8 cellular contexts compared by ENCODE assay signal in genomic region chr2:171160119-171160629, GRCh38. TPM values are rescaled to one million over a fixed set of nuclear protein-coding genes. Genes with fewer than 3 reads are reported as not detected.
DNase-seq lines count a peak whose midpoint lies in the region; ATAC-seq and TF ChIP-seq lines count a peak whose summit lies in the region.

No MANE protein-coding gene starts in this region.

- H3K4me3 Mint-ChIP-seq in activated naive CD4-positive, alpha-beta T cell treated with anti-CD3 and anti-CD28 coated beads, Interleukin-2, amount 10 ng/mL, durations not matched to agents 7 days and 5 days, result peak overlapping the region; percentile 99

- H3K27ac Mint-ChIP-seq in activated naive CD4-positive, alpha-beta T cell treated with anti-CD3 and anti-CD28 coated beads, Interleukin-2, amount 10 ng/mL, durations not matched to agents 7 days and 5 days, result peak overlapping the region; percentile 98

- intact Hi-C loops in ovary (cut with DNase I) (loop anchor here in 2 of 4 donors (5.0 to 10.0 kb wide), 3 partner anchors 188 to 275 kb away; partner anchors contain the start of genes DCAF17 (in 1 of the 2) and METTL8 (in 1 of the 2)), thyroid gland (cut with DNase I) (loop anchor here (5.0 to 10.0 kb wide), 2 partner anchors 193 to 255 kb away; no protein-coding TSS in a partner anchor)

- TF ChIP-seq CTCF in ovary (IDR thresholded peaks at IDR 0.05) (no peak), thyroid gland (IDR thresholded peaks at IDR 0.05) (no peak)

- H3K36me3 Mint-ChIP-seq in activated naive CD4-positive, alpha-beta T cell treated with anti-CD3 and anti-CD28 coated beads, Interleukin-2, amount 10 ng/mL, durations not matched to agents 7 days and 5 days, result peaks cover 15% of the 10 kb centered on the region

- no peak for TF ChIP-seq POLR2A in ovary (IDR thresholded peaks at IDR 0.05)
- TF ChIP-seq POLR2A in thyroid gland (IDR thresholded peaks at IDR 0.05), result no peak

- peak overlapping the region; percentile 90 to 98 (median 95) for H3K27ac ChIP-seq in BLaER1 treated with 17β-estradiol and CSF1 and Interleukin-3, amounts not matched to agents 10 nM and 100 nM
- H3K27ac ChIP-seq in ovary (peak overlapping the region; percentile 98 to 99), thyroid gland (peak overlapping the region; percentile 86 to 98 (median 96))

- 0% methylated on average over 23 to 49 of the region's 50 CpGs for WGBS in ovary, 3 donors
- WGBS in thyroid gland, 2 donors, result 0% methylated on average over 8 to 28 of the region's 50 CpGs

- CTCF ChIA-PET in activated naive CD4-positive, alpha-beta T cell treated with anti-CD3 and anti-CD28 coated beads, Interleukin-2, amount 10 ng/mL, durations not matched to agents 7 days and 5 days (lab: Charles Lee), result interaction anchor here (1.3 to 3.5 kb wide), 4 partner anchors 159 to 256 kb away, joined by 4 to 37 read pairs (median 16); partner anchors contain the start of gene GORASP2

- no peak for TF ChIP-seq EP300 in ovary (IDR thresholded peaks at IDR 0.05)

- no peaks in the 10 kb centered on the region for H3K27me3 Mint-ChIP-seq in activated naive CD4-positive, alpha-beta T cell treated with anti-CD3 and anti-CD28 coated beads, Interleukin-2, amount 10 ng/mL, durations not matched to agents 7 days and 5 days

- peak; percentile 20 for ATAC-seq in GM19452 (IDR thresholded peaks at IDR 0.05; ENCODE audit: unreplicated experiment)

- DNase-seq in HS-27A (ENCODE audit: low read depth) (peak; percentile 31), RKO (ENCODE audit: low spot score) (peak; percentile 69), glomerular visceral epithelial cell (ENCODE audit: extremely low spot score) (peak; percentile 70), ovary (peak; percentile 66 to 80 (median 74)), thyroid gland (peak; percentile 67 to 72)
- DNase-seq in activated naive CD4-positive, alpha-beta T cell treated with anti-CD3 and anti-CD28 coated beads, Interleukin-2, amount 10 ng/mL, durations not matched to agents 7 days and 5 days, result peak; percentile 77

- H3K4me1 Mint-ChIP-seq in activated naive CD4-positive, alpha-beta T cell treated with anti-CD3 and anti-CD28 coated beads, Interleukin-2, amount 10 ng/mL, durations not matched to agents 7 days and 5 days, result peaks cover 66% of the 10 kb centered on the region

- H4K20me1 ChIP-seq in BLaER1 treated with 17β-estradiol and CSF1 and Interleukin-3, amounts not matched to agents 10 nM and 100 nM, result peaks cover 16 to 46% (median 41%) of the 10 kb centered on the region in 11 experiments; a peak in 21 of 22 replicates

- no peaks in the 10 kb centered on the region for H3K36me3 ChIP-seq in BLaER1 treated with 17β-estradiol and CSF1 and Interleukin-3, amounts not matched to agents 10 nM and 100 nM
- no peaks in the 10 kb centered on the region for H3K36me3 ChIP-seq in ovary
- H3K36me3 ChIP-seq in thyroid gland, result no peaks in the 10 kb centered on the region

- H3K9ac ChIP-seq in BLaER1 treated with 17β-estradiol and CSF1 and Interleukin-3, amounts not matched to agents 10 nM and 100 nM, result peak overlapping the region; percentile 92 to 97 (median 96)

- H3K27me3 ChIP-seq in BLaER1 treated with 17β-estradiol and CSF1 and Interleukin-3, amounts not matched to agents 10 nM and 100 nM, result no peaks in the 10 kb centered on the region
- H3K27me3 ChIP-seq in ovary (no peaks in the 10 kb centered on the region), thyroid gland (no peaks in the 10 kb centered on the region)

- H3K4me2 ChIP-seq in BLaER1 treated with 17β-estradiol and CSF1 and Interleukin-3, amounts not matched to agents 10 nM and 100 nM, result peak overlapping the region; percentile 60 to 95 (median 81); a peak in 18 of 22 replicates

- peak overlapping the region; percentile 74 to 92 (median 86) for H3K4me3 ChIP-seq in BLaER1 treated with 17β-estradiol and CSF1 and Interleukin-3, amounts not matched to agents 10 nM and 100 nM
- H3K4me3 ChIP-seq in ovary (peak overlapping the region; percentile 83), thyroid gland (replicated peaks in 1 of 3) (peak overlapping the region; percentile 37 to 94 (median 66))

- H3K4me1 ChIP-seq in BLaER1 treated with 17β-estradiol and CSF1 and Interleukin-3, amounts not matched to agents 10 nM and 100 nM, result peaks cover 30 to 56% (median 43%) of the 10 kb centered on the region in 10 experiments
- H3K4me1 ChIP-seq in ovary (ENCODE audit: insufficient read depth), result no peaks in the 10 kb centered on the region
- peaks cover 1 to 8% of the 10 kb centered on the region in 2 donors for H3K4me1 ChIP-seq in thyroid gland

- H3K9me3 ChIP-seq in BLaER1 treated with 17β-estradiol and CSF1 and Interleukin-3, amounts not matched to agents 10 nM and 100 nM (replicated peaks in 1 of 11), result no peaks in the 10 kb centered on the region
- H3K9me3 ChIP-seq in ovary, result no peaks in the 10 kb centered on the region
- no peaks in the 10 kb centered on the region for H3K9me3 ChIP-seq in thyroid gland

- H3K9me3 Mint-ChIP-seq in activated naive CD4-positive, alpha-beta T cell treated with anti-CD3 and anti-CD28 coated beads, Interleukin-2, amount 10 ng/mL, durations not matched to agents 7 days and 5 days, result no peaks in the 10 kb centered on the region

RNA-seq across cellular contexts. Expression of gene TLK1, which starts 0.5 kb away (rescaled TPM):
- 10 to 100 TPM; 26.3 to 77.4 (median 62.8) TPM for total RNA-seq in ovary
- polyA plus RNA-seq in ovary, result 10 to 100 TPM; 15.9 to 24.6 TPM
- total RNA-seq in thyroid gland, result 10 to 100 TPM; 41.0 to 57.6 (median 51.6) TPM

Comparison
In these comparisons a context has a peak if more than half of its experiments do, and no peak if none do; other contexts are left out.
1. Peak in every context shown above with its lines: DNase-seq, ATAC-seq, H3K4me3 ChIP-seq and H3K27ac ChIP-seq.